In genomic region chr1:204349602-204350001, GRCh38 we compare ENCODE assay signal across 19 cellular contexts.
"Had no signal": no experiment of that assay in that cellular context is flagged by ENCODE, and none has a peak within 500 bp of the region (broad histone marks: within the 10 kb centered on the region; RNA-seq: fewer than 3 reads in every experiment).

No MANE protein-coding gene starts in this region.

- H3K36me3 Mint-ChIP-seq: activated naive CD4-positive, alpha-beta T cell treated with anti-CD3 and anti-CD28 coated beads, Interleukin-2, amount 50 U/mL, for 72 hours; stimulated activated memory B cell treated with anti-CD40 and anti-IgM and Interleukin-4, amounts not matched to agents 10 μg/mL and 1 μg/mL and 100 μg/mL, for 72 hours; WTC11 had no signal

- H3K27ac Mint-ChIP-seq: activated CD4-positive, alpha-beta T cell treated with anti-CD3 and anti-CD28 coated beads for 36 hours; activated naive CD4-positive, alpha-beta T cell treated with anti-CD3 and anti-CD28 coated beads, Interleukin-2, amount 50 U/mL, for 72 hours; activated T-helper 1 cell treated with anti-CD3 and anti-CD28 coated beads, Interleukin-12 subunit alpha, Interleukin-12 subunit beta, Interleukin-2, Interleukin-4 antibody, amounts not matched to agents 30 ng/mL and 10 ng/mL and 1 ng/mL, durations not matched to agents 14 hours and 24 hours and 36 hours; stimulated activated memory B cell treated with anti-CD40 and anti-IgM and Interleukin-4, amounts not matched to agents 10 μg/mL and 1 μg/mL and 100 μg/mL, for 72 hours; WTC11 had no signal

- H3K27ac ChIP-seq: pancreas, thoracic aorta had no signal

- H3K4me3 ChIP-seq: adrenal gland, gastrocnemius medialis, lung, pancreas, smooth muscle cell, thoracic aorta had no signal

- FAIRE-seq: pancreas had no signal

- H3K4me3 Mint-ChIP-seq: activated CD4-positive, alpha-beta T cell treated with anti-CD3 and anti-CD28 coated beads for 36 hours; activated T-helper 1 cell treated with anti-CD3 and anti-CD28 coated beads, Interleukin-12 subunit alpha, Interleukin-12 subunit beta, Interleukin-2, Interleukin-4 antibody, amounts not matched to agents 30 ng/mL and 10 ng/mL and 1 ng/mL, durations not matched to agents 14 hours and 24 hours and 36 hours; central memory CD8-positive, alpha-beta T cell; stimulated activated memory B cell treated with anti-CD40 and anti-IgM and Interleukin-4, amounts not matched to agents 10 μg/mL and 1 μg/mL and 100 μg/mL, for 72 hours; WTC11 had no signal

- H3K9me3 ChIP-seq: adrenal gland, gastrocnemius medialis, pancreas, thoracic aorta had no signal

- H3K27me3 ChIP-seq: adrenal gland, pancreas had no signal

- DNase-seq: activated CD4-positive, alpha-beta T cell treated with anti-CD3 and anti-CD28 coated beads for 36 hours; activated CD4-positive, alpha-beta T cell treated with anti-CD3 and anti-CD28 coated beads, Interleukin-2, amount 50 U/mL, for 48 hours; activated gamma-delta T cell treated with Interleukin-2 at 50 U/mL for 16 hours; erythroblast; gastrocnemius medialis; left colon; midbrain; pancreas; stimulated activated CD4-positive, alpha-beta T cell treated with anti-CD3 and anti-CD28 coated beads, Interleukin-4, amount 100 ng/mL, for 24 hours had no signal

- H3K4me1 ChIP-seq: gastrocnemius medialis, pancreas had no signal

- H3K36me3 ChIP-seq: adrenal gland, gastrocnemius medialis, pancreas, thoracic aorta had no signal

- H3K9me3 Mint-ChIP-seq: activated naive CD4-positive, alpha-beta T cell treated with anti-CD3 and anti-CD28 coated beads, Interleukin-2, amount 50 U/mL, for 72 hours; activated T-helper 1 cell treated with anti-CD3 and anti-CD28 coated beads, Interleukin-12 subunit alpha, Interleukin-12 subunit beta, Interleukin-2, Interleukin-4 antibody, amounts not matched to agents 30 ng/mL and 10 ng/mL and 1 ng/mL, durations not matched to agents 14 hours and 24 hours and 36 hours; central memory CD8-positive, alpha-beta T cell; neural crest cell; stimulated activated memory B cell treated with anti-CD40 and anti-IgM and Interleukin-4, amounts not matched to agents 10 μg/mL and 1 μg/mL and 100 μg/mL, for 72 hours; WTC11 had no signal

- H3K4me1 Mint-ChIP-seq: central memory CD8-positive, alpha-beta T cell; stimulated activated memory B cell treated with anti-CD40 and anti-IgM and Interleukin-4, amounts not matched to agents 10 μg/mL and 1 μg/mL and 100 μg/mL, for 72 hours had no signal
